In the genomic region with DNA sequence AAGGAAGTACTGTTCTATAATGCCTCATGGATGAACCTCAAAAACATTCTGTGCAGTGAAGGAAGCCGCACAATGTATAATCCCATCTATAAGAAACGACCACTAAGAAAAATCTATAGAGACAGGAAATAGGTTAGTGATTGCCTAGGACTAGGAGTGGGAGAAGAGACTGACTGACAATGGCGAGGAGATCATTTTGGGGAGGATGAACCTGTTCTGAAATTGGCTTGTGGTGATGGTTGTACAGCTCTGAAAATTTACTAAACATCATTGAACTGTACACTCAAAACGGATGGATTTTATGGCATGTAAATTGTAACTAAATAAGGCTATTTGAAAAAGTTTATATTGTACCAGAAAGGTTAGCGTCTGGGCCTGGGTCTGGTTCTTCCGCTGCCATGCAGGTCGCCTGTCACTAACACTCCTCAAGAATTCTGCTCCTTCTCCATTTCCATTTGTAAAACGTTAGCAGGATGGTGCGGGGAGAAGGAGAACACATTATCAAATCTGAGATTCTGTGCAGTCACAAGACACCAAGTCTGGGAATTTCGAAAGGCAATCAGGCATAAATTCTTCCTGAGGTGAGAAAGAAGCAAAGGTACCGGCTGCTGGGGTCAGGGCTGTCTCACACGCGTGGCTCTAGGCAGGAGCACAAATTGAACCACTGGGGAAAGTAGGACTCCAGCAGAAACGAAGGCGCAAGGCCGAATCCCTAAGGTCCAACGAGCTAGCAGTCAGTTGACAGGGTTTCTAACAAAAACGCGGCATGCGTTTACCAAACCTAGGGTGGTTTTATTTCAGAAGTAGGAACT, we compare ENCODE assay signal across 1 cellular context.
TF ChIP-seq lines count a peak whose summit lies in the region.

No MANE protein-coding gene starts in this region.

TF ChIP-seq in HepG2, 621 proteins besides CTCF, POLR2A, EP300 and RAD21 (continued from another document and continues in another):
- TF ChIP-seq, protein P1, sequence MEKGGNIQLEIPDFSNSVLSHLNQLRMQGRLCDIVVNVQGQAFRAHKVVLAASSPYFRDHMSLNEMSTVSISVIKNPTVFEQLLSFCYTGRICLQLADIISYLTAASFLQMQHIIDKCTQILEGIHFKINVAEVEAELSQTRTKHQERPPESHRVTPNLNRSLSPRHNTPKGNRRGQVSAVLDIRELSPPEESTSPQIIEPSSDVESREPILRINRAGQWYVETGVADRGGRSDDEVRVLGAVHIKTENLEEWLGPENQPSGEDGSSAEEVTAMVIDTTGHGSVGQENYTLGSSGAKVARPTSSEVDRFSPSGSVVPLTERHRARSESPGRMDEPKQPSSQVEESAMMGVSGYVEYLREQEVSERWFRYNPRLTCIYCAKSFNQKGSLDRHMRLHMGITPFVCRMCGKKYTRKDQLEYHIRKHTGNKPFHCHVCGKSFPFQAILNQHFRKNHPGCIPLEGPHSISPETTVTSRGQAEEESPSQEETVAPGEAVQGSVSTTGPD (CRISPR knock-in tag; IDR thresholded peaks at IDR 0.05): peak; percentile 54; the same call in 1 of the 2 replicates
- TF ChIP-seq, protein P2, sequence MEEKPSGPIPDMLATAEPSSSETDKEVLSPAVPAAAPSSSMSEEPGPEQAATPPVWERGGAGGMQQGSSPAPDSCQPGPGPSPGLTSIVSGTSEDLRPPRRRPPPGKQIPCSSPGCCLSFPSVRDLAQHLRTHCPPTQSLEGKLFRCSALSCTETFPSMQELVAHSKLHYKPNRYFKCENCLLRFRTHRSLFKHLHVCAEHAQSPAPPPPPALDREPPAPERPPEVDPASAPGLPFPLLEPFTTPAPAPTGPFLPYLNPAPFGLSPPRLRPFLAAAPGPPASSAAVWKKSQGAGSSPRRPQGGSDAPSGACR (CRISPR knock-in tag; IDR thresholded peaks at IDR 0.05): 0 out of 2 replicates have a peak, but pooled peaks have one; percentile 6
- TF ChIP-seq, protein P3, sequence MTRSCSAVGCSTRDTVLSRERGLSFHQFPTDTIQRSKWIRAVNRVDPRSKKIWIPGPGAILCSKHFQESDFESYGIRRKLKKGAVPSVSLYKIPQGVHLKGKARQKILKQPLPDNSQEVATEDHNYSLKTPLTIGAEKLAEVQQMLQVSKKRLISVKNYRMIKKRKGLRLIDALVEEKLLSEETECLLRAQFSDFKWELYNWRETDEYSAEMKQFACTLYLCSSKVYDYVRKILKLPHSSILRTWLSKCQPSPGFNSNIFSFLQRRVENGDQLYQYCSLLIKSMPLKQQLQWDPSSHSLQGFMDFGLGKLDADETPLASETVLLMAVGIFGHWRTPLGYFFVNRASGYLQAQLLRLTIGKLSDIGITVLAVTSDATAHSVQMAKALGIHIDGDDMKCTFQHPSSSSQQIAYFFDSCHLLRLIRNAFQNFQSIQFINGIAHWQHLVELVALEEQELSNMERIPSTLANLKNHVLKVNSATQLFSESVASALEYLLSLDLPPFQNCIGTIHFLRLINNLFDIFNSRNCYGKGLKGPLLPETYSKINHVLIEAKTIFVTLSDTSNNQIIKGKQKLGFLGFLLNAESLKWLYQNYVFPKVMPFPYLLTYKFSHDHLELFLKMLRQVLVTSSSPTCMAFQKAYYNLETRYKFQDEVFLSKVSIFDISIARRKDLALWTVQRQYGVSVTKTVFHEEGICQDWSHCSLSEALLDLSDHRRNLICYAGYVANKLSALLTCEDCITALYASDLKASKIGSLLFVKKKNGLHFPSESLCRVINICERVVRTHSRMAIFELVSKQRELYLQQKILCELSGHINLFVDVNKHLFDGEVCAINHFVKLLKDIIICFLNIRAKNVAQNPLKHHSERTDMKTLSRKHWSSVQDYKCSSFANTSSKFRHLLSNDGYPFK (CRISPR knock-in tag; IDR thresholded peaks at IDR 0.05; ENCODE audit: borderline replicate concordance): no peak
- no peak for TF ChIP-seq ZBTB20 (CRISPR knock-in tag; IDR thresholded peaks at IDR 0.05; ENCODE audit: borderline replicate concordance, low read depth)
- no peak for TF ChIP-seq ZNF430 (CRISPR knock-in tag; IDR thresholded peaks at IDR 0.05)
- peak; percentile 25 for TF ChIP-seq JARID2 (CRISPR knock-in tag; IDR thresholded peaks at IDR 0.05; ENCODE audit: insufficient replicate concordance)
- no peak for TF ChIP-seq AKAP8 (CRISPR knock-in tag; IDR thresholded peaks at IDR 0.05)
- TF ChIP-seq, protein P4, sequence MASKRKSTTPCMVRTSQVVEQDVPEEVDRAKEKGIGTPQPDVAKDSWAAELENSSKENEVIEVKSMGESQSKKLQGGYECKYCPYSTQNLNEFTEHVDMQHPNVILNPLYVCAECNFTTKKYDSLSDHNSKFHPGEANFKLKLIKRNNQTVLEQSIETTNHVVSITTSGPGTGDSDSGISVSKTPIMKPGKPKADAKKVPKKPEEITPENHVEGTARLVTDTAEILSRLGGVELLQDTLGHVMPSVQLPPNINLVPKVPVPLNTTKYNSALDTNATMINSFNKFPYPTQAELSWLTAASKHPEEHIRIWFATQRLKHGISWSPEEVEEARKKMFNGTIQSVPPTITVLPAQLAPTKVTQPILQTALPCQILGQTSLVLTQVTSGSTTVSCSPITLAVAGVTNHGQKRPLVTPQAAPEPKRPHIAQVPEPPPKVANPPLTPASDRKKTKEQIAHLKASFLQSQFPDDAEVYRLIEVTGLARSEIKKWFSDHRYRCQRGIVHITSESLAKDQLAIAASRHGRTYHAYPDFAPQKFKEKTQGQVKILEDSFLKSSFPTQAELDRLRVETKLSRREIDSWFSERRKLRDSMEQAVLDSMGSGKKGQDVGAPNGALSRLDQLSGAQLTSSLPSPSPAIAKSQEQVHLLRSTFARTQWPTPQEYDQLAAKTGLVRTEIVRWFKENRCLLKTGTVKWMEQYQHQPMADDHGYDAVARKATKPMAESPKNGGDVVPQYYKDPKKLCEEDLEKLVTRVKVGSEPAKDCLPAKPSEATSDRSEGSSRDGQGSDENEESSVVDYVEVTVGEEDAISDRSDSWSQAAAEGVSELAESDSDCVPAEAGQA (IDR thresholded peaks at IDR 0.05; ENCODE audit: low read depth): no peak
- TF ChIP-seq, protein P4 (CRISPR knock-in tag; IDR thresholded peaks at IDR 0.05; ENCODE audit: borderline replicate concordance): no peak
- 0 out of 2 replicates have a peak, but pooled peaks have one; percentile 32 for TF ChIP-seq CC2D1A (CRISPR knock-in tag; IDR thresholded peaks at IDR 0.05)
- peak; percentile 19; the same call in 1 of the 2 replicates for TF ChIP-seq BCL6 (CRISPR knock-in tag; IDR thresholded peaks at IDR 0.05)
- no peak for TF ChIP-seq ZNF331 (CRISPR knock-in tag; IDR thresholded peaks at IDR 0.05)
- 0 out of 2 replicates have a peak, but pooled peaks have one; percentile 30 for TF ChIP-seq NFATC3 (CRISPR knock-in tag; IDR thresholded peaks at IDR 0.05)
- 0 out of 2 replicates have a peak, but pooled peaks have one; percentile 6 for TF ChIP-seq FOXO1 (CRISPR knock-in tag; IDR thresholded peaks at IDR 0.05)
- TF ChIP-seq ZNF550 (CRISPR knock-in tag; IDR thresholded peaks at IDR 0.05; ENCODE audit: borderline replicate concordance): no peak
- no peak for TF ChIP-seq ARID2 (CRISPR knock-in tag; IDR thresholded peaks at IDR 0.05; ENCODE audit: borderline replicate concordance)
- 0 out of 2 replicates have a peak, but pooled peaks have one; percentile 34 for TF ChIP-seq ZBTB8A (CRISPR knock-in tag; IDR thresholded peaks at IDR 0.05; ENCODE audit: borderline replicate concordance, low read depth)
- no peak for TF ChIP-seq HDAC6 (IDR thresholded peaks at IDR 0.05; ENCODE audit: low read depth, low read length)
- TF ChIP-seq NRL (CRISPR knock-in tag; IDR thresholded peaks at IDR 0.05; ENCODE audit: borderline replicate concordance): no peak
- TF ChIP-seq, protein P5, sequence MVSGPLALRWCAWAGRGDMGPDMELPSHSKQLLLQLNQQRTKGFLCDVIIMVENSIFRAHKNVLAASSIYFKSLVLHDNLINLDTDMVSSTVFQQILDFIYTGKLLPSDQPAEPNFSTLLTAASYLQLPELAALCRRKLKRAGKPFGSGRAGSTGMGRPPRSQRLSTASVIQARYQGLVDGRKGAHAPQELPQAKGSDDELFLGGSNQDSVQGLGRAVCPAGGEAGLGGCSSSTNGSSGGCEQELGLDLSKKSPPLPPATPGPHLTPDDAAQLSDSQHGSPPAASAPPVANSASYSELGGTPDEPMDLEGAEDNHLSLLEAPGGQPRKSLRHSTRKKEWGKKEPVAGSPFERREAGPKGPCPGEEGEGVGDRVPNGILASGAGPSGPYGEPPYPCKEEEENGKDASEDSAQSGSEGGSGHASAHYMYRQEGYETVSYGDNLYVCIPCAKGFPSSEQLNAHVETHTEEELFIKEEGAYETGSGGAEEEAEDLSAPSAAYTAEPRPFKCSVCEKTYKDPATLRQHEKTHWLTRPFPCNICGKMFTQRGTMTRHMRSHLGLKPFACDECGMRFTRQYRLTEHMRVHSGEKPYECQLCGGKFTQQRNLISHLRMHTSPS (CRISPR knock-in tag; IDR thresholded peaks at IDR 0.05; ENCODE audit: low read depth): no peak
- TF ChIP-seq, protein P6, sequence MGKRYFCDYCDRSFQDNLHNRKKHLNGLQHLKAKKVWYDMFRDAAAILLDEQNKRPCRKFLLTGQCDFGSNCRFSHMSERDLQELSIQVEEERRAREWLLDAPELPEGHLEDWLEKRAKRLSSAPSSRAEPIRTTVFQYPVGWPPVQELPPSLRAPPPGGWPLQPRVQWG (CRISPR knock-in tag; IDR thresholded peaks at IDR 0.05; ENCODE audit: borderline replicate concordance, low read depth): no peak
- TF ChIP-seq, protein P7, sequence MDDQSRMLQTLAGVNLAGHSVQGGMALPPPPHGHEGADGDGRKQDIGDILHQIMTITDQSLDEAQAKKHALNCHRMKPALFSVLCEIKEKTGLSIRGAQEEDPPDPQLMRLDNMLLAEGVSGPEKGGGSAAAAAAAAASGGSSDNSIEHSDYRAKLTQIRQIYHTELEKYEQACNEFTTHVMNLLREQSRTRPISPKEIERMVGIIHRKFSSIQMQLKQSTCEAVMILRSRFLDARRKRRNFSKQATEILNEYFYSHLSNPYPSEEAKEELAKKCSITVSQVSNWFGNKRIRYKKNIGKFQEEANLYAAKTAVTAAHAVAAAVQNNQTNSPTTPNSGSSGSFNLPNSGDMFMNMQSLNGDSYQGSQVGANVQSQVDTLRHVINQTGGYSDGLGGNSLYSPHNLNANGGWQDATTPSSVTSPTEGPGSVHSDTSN (CRISPR knock-in tag; IDR thresholded peaks at IDR 0.05; ENCODE audit: borderline replicate concordance): no peak
- no peak for TF ChIP-seq FOXP1 (IDR thresholded peaks at IDR 0.05)
- 0 out of 2 replicates have a peak, but pooled peaks have one; percentile 7 for TF ChIP-seq FOXP1 (CRISPR knock-in tag; IDR thresholded peaks at IDR 0.05)
- TF ChIP-seq, protein P8, sequence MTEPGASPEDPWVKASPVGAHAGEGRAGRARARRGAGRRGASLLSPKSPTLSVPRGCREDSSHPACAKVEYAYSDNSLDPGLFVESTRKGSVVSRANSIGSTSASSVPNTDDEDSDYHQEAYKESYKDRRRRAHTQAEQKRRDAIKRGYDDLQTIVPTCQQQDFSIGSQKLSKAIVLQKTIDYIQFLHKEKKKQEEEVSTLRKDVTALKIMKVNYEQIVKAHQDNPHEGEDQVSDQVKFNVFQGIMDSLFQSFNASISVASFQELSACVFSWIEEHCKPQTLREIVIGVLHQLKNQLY (CRISPR knock-in tag; IDR thresholded peaks at IDR 0.05): no peak
- no peak for TF ChIP-seq ELF3 (CRISPR knock-in tag; IDR thresholded peaks at IDR 0.05)
- TF ChIP-seq, protein P9, sequence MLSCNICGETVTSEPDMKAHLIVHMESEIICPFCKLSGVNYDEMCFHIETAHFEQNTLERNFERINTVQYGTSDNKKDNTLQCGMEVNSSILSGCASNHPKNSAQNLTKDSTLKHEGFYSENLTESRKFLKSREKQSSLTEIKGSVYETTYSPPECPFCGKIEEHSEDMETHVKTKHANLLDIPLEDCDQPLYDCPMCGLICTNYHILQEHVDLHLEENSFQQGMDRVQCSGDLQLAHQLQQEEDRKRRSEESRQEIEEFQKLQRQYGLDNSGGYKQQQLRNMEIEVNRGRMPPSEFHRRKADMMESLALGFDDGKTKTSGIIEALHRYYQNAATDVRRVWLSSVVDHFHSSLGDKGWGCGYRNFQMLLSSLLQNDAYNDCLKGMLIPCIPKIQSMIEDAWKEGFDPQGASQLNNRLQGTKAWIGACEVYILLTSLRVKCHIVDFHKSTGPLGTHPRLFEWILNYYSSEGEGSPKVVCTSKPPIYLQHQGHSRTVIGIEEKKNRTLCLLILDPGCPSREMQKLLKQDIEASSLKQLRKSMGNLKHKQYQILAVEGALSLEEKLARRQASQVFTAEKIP (CRISPR knock-in tag; IDR thresholded peaks at IDR 0.05; ENCODE audit: borderline replicate concordance): no peak
- TF ChIP-seq ZNF792 (CRISPR knock-in tag; IDR thresholded peaks at IDR 0.05): 0 out of 2 replicates have a peak, but pooled peaks have one; percentile 23
- TF ChIP-seq ZNF605 (CRISPR knock-in tag; IDR thresholded peaks at IDR 0.05): 0 out of 2 replicates have a peak, but pooled peaks have one; percentile 58
- no peak for TF ChIP-seq ZNF17 (CRISPR knock-in tag; IDR thresholded peaks at IDR 0.05)
- 0 out of 2 replicates have a peak, but pooled peaks have one; percentile 4 for TF ChIP-seq FOSL2 (CRISPR knock-in tag; IDR thresholded peaks at IDR 0.05)
- no peak for TF ChIP-seq ZNF607 (CRISPR knock-in tag; IDR thresholded peaks at IDR 0.05; ENCODE audit: borderline replicate concordance)
- TF ChIP-seq KDM6A (CRISPR knock-in tag; IDR thresholded peaks at IDR 0.05; ENCODE audit: low read depth): no peak
- no peak for TF ChIP-seq ZNF431 (CRISPR knock-in tag; IDR thresholded peaks at IDR 0.05; ENCODE audit: borderline replicate concordance, low read depth)
- TF ChIP-seq, protein P10, sequence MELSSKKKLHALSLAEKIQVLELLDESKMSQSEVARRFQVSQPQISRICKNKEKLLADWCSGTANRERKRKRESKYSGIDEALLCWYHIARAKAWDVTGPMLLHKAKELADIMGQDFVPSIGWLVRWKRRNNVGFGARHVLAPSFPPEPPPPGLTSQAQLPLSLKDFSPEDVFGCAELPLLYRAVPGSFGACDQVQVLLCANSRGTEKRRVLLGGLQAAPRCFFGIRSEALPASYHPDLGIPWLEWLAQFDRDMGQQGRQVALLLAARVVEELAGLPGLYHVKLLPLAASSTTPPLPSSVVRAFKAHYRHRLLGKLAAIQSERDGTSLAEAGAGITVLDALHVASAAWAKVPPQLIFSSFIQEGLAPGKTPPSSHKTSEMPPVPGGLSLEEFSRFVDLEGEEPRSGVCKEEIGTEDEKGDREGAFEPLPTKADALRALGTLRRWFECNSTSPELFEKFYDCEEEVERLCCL (CRISPR knock-in tag; IDR thresholded peaks at IDR 0.05; ENCODE audit: borderline replicate concordance): no peak
